8 cellular contexts compared by ENCODE assay signal in genomic region chr7:28955723-28956607, GRCh38. TPM values are rescaled to one million over a fixed set of nuclear protein-coding genes. Genes with fewer than 3 reads are reported as not detected.
DNase-seq lines count a peak whose midpoint lies in the region; ATAC-seq and TF ChIP-seq lines count a peak whose summit lies in the region.

No MANE protein-coding gene starts in this region.

- intact Hi-C loops in colonic mucosa (cut with DNase I): loop anchor here (2.0 kb wide), 1 partner anchor 149 kb away; no protein-coding TSS in a partner anchor

- peak overlapping the region; percentile 63 for H3K4me3 ChIP-seq in colonic mucosa

- peak overlapping the region; percentile 7 for H3K27ac ChIP-seq in colonic mucosa

- peaks cover 28% of the 10 kb centered on the region for H3K27me3 ChIP-seq in colonic mucosa

- peak; percentile 23 to 34 for DNase-seq in stimulated activated CD4-positive, alpha-beta T cell treated with anti-CD3 and anti-CD28 coated beads, Interleukin-2, amount 100 ng/mL, for 48 hours
- DNase-seq in stimulated activated CD4-positive, alpha-beta T cell treated with anti-CD3 and anti-CD28 coated beads, Interleukin-4, amount 100 ng/mL, for 24 hours: no peak
- DNase-seq in NCI-H69 (lab: John Stamatoyannopoulos, UW) (peak; percentile 95), colonic mucosa (peak; percentile 90), left kidney (ENCODE audit: low read depth, low spot score) (peak; percentile 94)
- peak; percentile 53 for DNase-seq in stimulated activated CD8-positive, alpha-beta memory T cell treated with anti-CD3 and anti-CD28 coated beads, Interleukin-4, amount 100 ng/mL, for 48 hours

- peak overlapping the region; percentile 61 to 83 for H3K9ac ChIP-seq in colonic mucosa (ENCODE audit: low read depth in 2 of 2, low read length in 2 of 2)

- peak; percentile 39 for TF ChIP-seq CTCF in colonic mucosa (IDR thresholded peaks at IDR 0.05)

- no peaks in the 10 kb centered on the region for H3K36me3 ChIP-seq in colonic mucosa

- no peaks in the 10 kb centered on the region for H3K9me3 ChIP-seq in colonic mucosa

- peaks cover 6% of the 10 kb centered on the region for H3K4me1 ChIP-seq in colonic mucosa

- ATAC-seq in GM18867 (IDR thresholded peaks at IDR 0.05; ENCODE audit: unreplicated experiment): no peak
- ATAC-seq in HG02870 (IDR thresholded peaks at IDR 0.05; ENCODE audit: unreplicated experiment): no peak

RNA-seq across cellular contexts. Expression of gene TRIL, which starts 2.2 kb away (rescaled TPM):
- 1 to 10 TPM; 1.1 to 1.9 TPM for total RNA-seq in colonic mucosa
